Comparison of ENCODE assay signal across 8 cellular contexts in genomic region chr11:46346886-46347636, GRCh38. TPM values are rescaled to one million over a fixed set of nuclear protein-coding genes. Genes with fewer than 3 reads are reported as not detected.
A peak's percentile ranks its signal among the peaks of the same experiment; 100 is the strongest.
DNase-seq lines count a peak whose midpoint lies in the region; FAIRE-seq and TF ChIP-seq lines count a peak whose summit lies in the region.

Gene DGKZ (plus strand): TSS chr11:46347463. CDS start chr11:46347660, 197 bp downstream.

- TF ChIP-seq POLR2A in GM12891 (IDR thresholded peaks at IDR 0.05; ENCODE audit: low read depth, low read length) (no peak), NB4 (IDR thresholded peaks at IDR 0.05; ENCODE audit: extremely low read depth, insufficient read length) (peak; percentile 51)

- H3K27ac Mint-ChIP-seq in HFFc6: peak within 1 kb of the TSS; percentile 42; the same call in 1 of the 2 replicates
- peak within 1 kb of the TSS; percentile 50 for H3K27ac Mint-ChIP-seq in astrocyte (ENCODE audit: unreplicated experiment)

- peak within 1 kb of the TSS; percentile 50 for H3K27ac ChIP-seq in astrocyte (ENCODE audit: low read depth, low read length)

- peaks cover 19% of the 10 kb centered on the region for H3K4me1 ChIP-seq in astrocyte (ENCODE audit: insufficient read depth, low read length)

- H3K4me3 Mint-ChIP-seq in HFFc6 (peak within 1 kb of the TSS; percentile 86), astrocyte (ENCODE audit: unreplicated experiment) (peak within 1 kb of the TSS; percentile 88)

- H3K27me3 Mint-ChIP-seq in HFFc6 (ENCODE audit: insufficient read depth): peaks cover 11% of the 10 kb centered on the region
- H3K27me3 Mint-ChIP-seq in astrocyte (ENCODE audit: low read depth, unreplicated experiment): no peaks in the 10 kb centered on the region

- H3K4me1 Mint-ChIP-seq in HFFc6 (ENCODE audit: low read depth): peaks cover 26% of the 10 kb centered on the region
- H3K4me1 Mint-ChIP-seq in astrocyte (ENCODE audit: low read depth, unreplicated experiment): peaks cover 27% of the 10 kb centered on the region

- peak; percentile 90 for DNase-seq in GM12891 (ENCODE audit: insufficient read length, low spot score)
- peak; percentile 66 for DNase-seq in HFFc6
- peak; percentile 89 for DNase-seq in NB4 (ENCODE audit: low read depth)
- peak; percentile 86 for DNase-seq in T-helper 9 cell
- DNase-seq in astrocyte (ENCODE audit: low read depth): peak; percentile 39
- peak; percentile 88 for DNase-seq in hepatic stellate cell (ENCODE audit: low spot score)
- peak; percentile 94 for DNase-seq in retina
- no peak for DNase-seq in NCI-H510A (lab: John Stamatoyannopoulos, UW)

- TF ChIP-seq CTCF in HFFc6 (IDR thresholded peaks at IDR 0.05) (peak; percentile 81), NB4 (IDR thresholded peaks at IDR 0.05; ENCODE audit: low read depth, low read length) (peak; percentile 15), astrocyte (IDR thresholded peaks at IDR 0.05; ENCODE audit: insufficient read depth, low read depth, low read length) (no peak)

- peaks cover 44% of the 10 kb centered on the region for H3K79me2 ChIP-seq in astrocyte (ENCODE audit: insufficient read depth, low read length)

- peaks cover 40% of the 10 kb centered on the region for H4K20me1 ChIP-seq in astrocyte (ENCODE audit: insufficient read depth, low read length)

- H3K9me3 Mint-ChIP-seq in HFFc6 (no peaks in the 10 kb centered on the region), astrocyte (ENCODE audit: unreplicated experiment) (no peaks in the 10 kb centered on the region)

- peak within 1 kb of the TSS; percentile 85 for H3K9ac ChIP-seq in astrocyte (ENCODE audit: low read length)

- H3K27me3 ChIP-seq in astrocyte (ENCODE audit: insufficient read depth, low read length): no peaks in the 10 kb centered on the region

- H3K36me3 ChIP-seq in astrocyte (ENCODE audit: insufficient read depth, low read length): no peaks in the 10 kb centered on the region

- H3K36me3 Mint-ChIP-seq in HFFc6 (ENCODE audit: low read depth) (no peaks in the 10 kb centered on the region; the same call in 1 of the 2 replicates), astrocyte (ENCODE audit: low read depth, unreplicated experiment) (no peaks in the 10 kb centered on the region)

- peak within 1 kb of the TSS; percentile 92 for H2AFZ ChIP-seq in astrocyte (ENCODE audit: low read depth, low read length)

- FAIRE-seq in GM12891 (lab: Jason Lieb, UNC) (peak; percentile 96), astrocyte (lab: Jason Lieb, UNC) (no peak)

- H3K4me2 ChIP-seq in astrocyte (ENCODE audit: low read length): peak within 1 kb of the TSS; percentile 98

- H3K4me3 ChIP-seq in NB4 (ENCODE audit: low read depth, low read length) (peak within 1 kb of the TSS; percentile 93), astrocyte (ENCODE audit: insufficient read depth, low read depth, low read length) (peak within 1 kb of the TSS; percentile 86)

- no peaks in the 10 kb centered on the region for H3K9me3 ChIP-seq in astrocyte (ENCODE audit: insufficient read depth, low read depth, low read length)

TF ChIP-seq in GM12891, 5 proteins besides CTCF, POLR2A, EP300 and RAD21:
- no peak for TF ChIP-seq POU2F2 (IDR thresholded peaks at IDR 0.05; ENCODE audit: low read depth, low read length)
- no peak for TF ChIP-seq POLR2AphosphoS5 (IDR thresholded peaks at IDR 0.05; ENCODE audit: low read depth, low read length)
- TF ChIP-seq PAX5 (IDR thresholded peaks at IDR 0.05; ENCODE audit: insufficient read depth, low read length, severe bottlenecking): peak; percentile 18
- no peak for TF ChIP-seq SPI1 (IDR thresholded peaks at IDR 0.05; ENCODE audit: low read depth, low read length)
- TF ChIP-seq TAF1 (IDR thresholded peaks at IDR 0.05; ENCODE audit: low read depth, low read length): no peak

RNA-seq across cellular contexts. Expression of gene DGKZ, which starts in this region (rescaled TPM):
- polyA plus RNA-seq in GM12891 (2012; ENCODE audit: low read depth, missing spikeins): 39.6 TPM
- 10 to 100 TPM; 40.4 to 49.8 (median 46.2) TPM for total RNA-seq in HFFc6 (2021; fragmentation: NEBNext Ultra II Directional; extraction: Animal tissue kit (Norgen Biotek cat#: 25700))
- total RNA-seq in astrocyte: 53.8 and 59.3 TPM in 2 replicates
